Comparison of ENCODE assay signal across 1 cellular context in genomic region chr5:164277720-164278119, GRCh38.
TF ChIP-seq lines count a peak whose summit lies in the region.

No MANE protein-coding gene starts in this region.

TF ChIP-seq in WTC11, 78 proteins besides CTCF, POLR2A, EP300 and RAD21 (continued from another document):
- TF ChIP-seq HMGXB4 (CRISPR knock-in tag; IDR thresholded peaks at IDR 0.05): no peak
- TF ChIP-seq JAZF1 (CRISPR knock-in tag; IDR thresholded peaks at IDR 0.05): no peak
- TF ChIP-seq ZBTB43 (CRISPR knock-in tag; IDR thresholded peaks at IDR 0.05): no peak
- no peak for TF ChIP-seq PRRX2 (CRISPR knock-in tag; IDR thresholded peaks at IDR 0.05)
- TF ChIP-seq FOXP4 (CRISPR knock-in tag; IDR thresholded peaks at IDR 0.05): no peak
